In the genomic region with DNA sequence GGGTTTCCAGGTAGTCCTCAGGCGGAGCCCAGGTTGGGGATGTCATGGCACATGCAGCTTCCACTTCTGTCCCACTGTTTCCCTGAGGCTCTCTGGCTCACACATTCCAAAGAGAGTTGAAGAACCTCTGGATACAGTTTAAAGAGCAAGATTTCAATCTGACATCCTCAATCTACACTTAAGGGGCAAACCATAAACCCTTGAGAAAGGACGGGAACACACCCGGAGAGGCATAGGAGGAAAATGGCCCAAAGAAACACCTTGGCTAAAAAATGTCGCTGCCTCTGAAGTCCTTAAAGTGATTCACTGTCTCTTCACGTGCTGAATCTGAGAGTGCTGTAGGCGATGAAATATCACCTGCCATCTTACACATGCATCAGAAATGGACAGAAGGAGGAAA, we compare ENCODE assay signal across 18 cellular contexts.
DNase-seq lines count a peak whose midpoint lies in the region; ATAC-seq, FAIRE-seq and TF ChIP-seq lines count a peak whose summit lies in the region.
"Had no signal": no experiment of that assay in that cellular context is flagged by ENCODE, and none has a peak within 500 bp of the region (broad histone marks: within the 10 kb centered on the region; RNA-seq: fewer than 3 reads in every experiment).

No MANE protein-coding gene starts in this region.

- TF ChIP-seq RAD21 in GM12878 (IDR thresholded peaks at IDR 0.05; ENCODE audit: insufficient read depth, low read depth, low read length), result no peak

- no peak for TF ChIP-seq CTCF in left ventricle myocardium inferior (IDR thresholded peaks at IDR 0.05; ENCODE audit: borderline replicate concordance)
- TF ChIP-seq CTCF in GM12878 (IDR thresholded peaks at IDR 0.05 in 2 of 3, conservative IDR thresholded peaks at IDR 0.05 in 1 of 3; ENCODE audit: control insufficient read depth in 2 of 3, extremely low read depth in 1 of 3, insufficient read depth in 1 of 3, low read depth in 3 of 3, low read length in 3 of 3), result no peak
- no peak for TF ChIP-seq CTCF in psoas muscle (IDR thresholded peaks at IDR 0.05)
- no peak for TF ChIP-seq CTCF in type B pancreatic cell (conservative IDR thresholded peaks at IDR 0.05)
- no peak for TF ChIP-seq CTCF in CD8-positive, alpha-beta T cell (IDR thresholded peaks at IDR 0.05)
- no peak for TF ChIP-seq CTCF in lower leg skin (IDR thresholded peaks at IDR 0.05)

- RAD21 ChIA-PET in GM12878 (lab: Charles Lee; ENCODE audit: unreplicated experiment), result interaction anchor here (0.9 to 2.3 kb wide), 7 partner anchors 8 to 163 kb away, joined by 3 to 13 read pairs (median 4); no protein-coding TSS in a partner anchor

- H3K4me2 ChIP-seq in GM12878 (ENCODE audit: control insufficient read depth, insufficient read depth), result peak overlapping the region; percentile 98

- H3K27me3 ChIP-seq in left ventricle myocardium inferior (ENCODE audit: low read depth) (no peaks in the 10 kb centered on the region), GM12878 (replicated peaks in 1 of 2; ENCODE audit: control insufficient read depth in 2 of 2, insufficient read depth in 2 of 2, low read length in 1 of 2) (no peaks in the 10 kb centered on the region), psoas muscle (ENCODE audit: insufficient read depth in 3 of 3, low read length in 2 of 3) (no peaks in the 10 kb centered on the region)
- no peaks in the 10 kb centered on the region for H3K27me3 ChIP-seq in CD8-positive, alpha-beta T cell (ENCODE audit: insufficient read depth, low read length)

- BruUV-seq in GM12878 (replicated peaks; lab: Mats Ljungman, UMichigan), result no TSS peak

- peaks cover 4% of the 10 kb centered on the region for H3K36me3 Mint-ChIP-seq in type B pancreatic cell
- H3K36me3 Mint-ChIP-seq in CD8-positive, alpha-beta T cell, result peaks cover 10% of the 10 kb centered on the region

- CTCF ChIA-PET in GM12878 (lab: Yijun Ruan, JAX), result interaction anchor here (1.0 to 2.5 kb wide), 5 partner anchors 19 to 60 kb away, joined by 3 to 16 read pairs (median 5); no protein-coding TSS in a partner anchor
- CTCF ChIA-PET in CD8-positive, alpha-beta T cell (lab: Charles Lee), result no interaction called here

- H3K79me2 ChIP-seq in GM12878 (ENCODE audit: control insufficient read depth, insufficient read depth, low read length), result peaks cover 78% of the 10 kb centered on the region

- H3K4me1 ChIP-seq in left ventricle myocardium inferior (peaks cover 97% of the 10 kb centered on the region), GM12878 (ENCODE audit: control insufficient read depth, insufficient read depth, low read length) (peaks cover 66% of the 10 kb centered on the region), psoas muscle (peaks cover 73% of the 10 kb centered on the region)
- H3K4me1 ChIP-seq in CD8-positive, alpha-beta T cell (ENCODE audit: insufficient read depth, low read length), result peaks cover 24% of the 10 kb centered on the region

- no peak for DNase-seq in left ventricle myocardium inferior
- no peak for DNase-seq in left cardiac atrium
- no peak for DNase-seq in GM12878 (ENCODE audit: low read depth, low spot score)
- DNase-seq in psoas muscle, result no peak
- no peak for DNase-seq in type B pancreatic cell (ENCODE audit: extremely low spot score, unreplicated experiment)
- DNase-seq in CD8-positive, alpha-beta T cell, result no peak
- DNase-seq in lower leg skin (ENCODE audit: low spot score in 2 of 2), result no peak
- DNase-seq in GDM1 (lab: John Stamatoyannopoulos, UW), result no peak
- DNase-seq: 8988T; CD4-positive, alpha-beta T cell; DMS153; GF-D8; KG1; NCI-H1694 treated with DMSO at 0.1 percent for 48 hours; NCI-H510A treated with DMSO at 0.1 percent for 48 hours; NCI-H82; SHP77 had no signal

- H3K9me3 Mint-ChIP-seq in type B pancreatic cell, result no peaks in the 10 kb centered on the region
- H3K9me3 Mint-ChIP-seq in CD8-positive, alpha-beta T cell, result no peaks in the 10 kb centered on the region
- H3K9me3 Mint-ChIP-seq: CD4-positive, alpha-beta T cell had no signal

- ATAC-seq in left cardiac atrium (no peak), GM12878 (no peak), psoas muscle (no peak)
- no peak for ATAC-seq in CD8-positive, alpha-beta T cell

- no peaks in the 10 kb centered on the region for H3K9me3 ChIP-seq in left ventricle myocardium inferior (replicated peaks)
- no peaks in the 10 kb centered on the region; the same call in 2 of the 3 replicates for H3K9me3 ChIP-seq in GM12878 (replicated peaks; ENCODE audit: control insufficient read depth, insufficient read depth, low read length)
- H3K9me3 ChIP-seq in psoas muscle, result no peaks in the 10 kb centered on the region
- no peaks in the 10 kb centered on the region for H3K9me3 ChIP-seq in CD8-positive, alpha-beta T cell (ENCODE audit: low read length)

- no peak overlapping the region for H3K4me3 ChIP-seq in left ventricle myocardium inferior
- H3K4me3 ChIP-seq in GM12878, result peak overlapping the region; percentile 13; the same call in 1 of the 2 replicates
- no peak overlapping the region for H3K4me3 ChIP-seq in psoas muscle
- no peak overlapping the region for H3K4me3 ChIP-seq in CD8-positive, alpha-beta T cell (ENCODE audit: low read depth, low read length)
- H3K4me3 ChIP-seq in lower leg skin (ENCODE audit: low read depth, poor library complexity, severe bottlenecking), result no peak overlapping the region

- H3K4me3 Mint-ChIP-seq in type B pancreatic cell, result no peak overlapping the region
- H3K4me3 Mint-ChIP-seq in CD8-positive, alpha-beta T cell, result no peak overlapping the region
- H3K4me3 Mint-ChIP-seq: CD4-positive, alpha-beta T cell had no signal

- no peaks in the 10 kb centered on the region for H3K36me3 ChIP-seq in left ventricle myocardium inferior
- H3K36me3 ChIP-seq in GM12878 (ENCODE audit: control insufficient read depth in 2 of 2, insufficient read depth in 2 of 2, low read length in 1 of 2), result 0 out of 4 replicates have a peak, but pooled peaks cover 0 to 5% of the 10 kb centered on the region in 2 experiments
- no peaks in the 10 kb centered on the region for H3K36me3 ChIP-seq in psoas muscle (ENCODE audit: insufficient read depth in 1 of 2, low read depth in 1 of 2)
- H3K36me3 ChIP-seq in CD8-positive, alpha-beta T cell (ENCODE audit: insufficient read depth, low read length), result no peaks in the 10 kb centered on the region

- H2AFZ ChIP-seq in GM12878 (ENCODE audit: control insufficient read depth, low read depth, low read length), result no peak overlapping the region

- peak overlapping the region; percentile 95 for H3K27ac ChIP-seq in left ventricle myocardium inferior (replicated peaks)
- peak overlapping the region; percentile 99 for H3K27ac ChIP-seq in GM12878 (ENCODE audit: control insufficient read depth, insufficient read depth)
- peak overlapping the region; percentile 8 for H3K27ac ChIP-seq in psoas muscle
- no peak overlapping the region for H3K27ac ChIP-seq in CD8-positive, alpha-beta T cell (ENCODE audit: low read depth, low read length)

- peak overlapping the region; percentile 75; the same call in 1 of the 2 replicates for H3K9ac ChIP-seq in GM12878 (ENCODE audit: control insufficient read depth, insufficient read depth, low read length)

- H4K20me1 ChIP-seq in GM12878 (ENCODE audit: control insufficient read depth, insufficient read depth), result no peaks in the 10 kb centered on the region

- POLR2A ChIA-PET in GM12878 (lab: Charles Lee), result interaction anchor here (0.9 to 3.9 kb wide), 3 partner anchors 8 to 38 kb away, joined by 7 to 15 read pairs (median 10); no protein-coding TSS in a partner anchor
- POLR2A ChIA-PET in CD8-positive, alpha-beta T cell (lab: Charles Lee), result no interaction called here

- 76% methylated on average over 6 of the region's 6 CpGs for WGBS in GM12878 (ENCODE audit: insufficient coverage, insufficient replicate concordance, low lambda C conversion rate, missing lambda C conversion rate)
- WGBS in psoas muscle, 3 donors, result 82 to 97% (median 91%) methylated on average over 6 of the region's 6 CpGs
- WGBS in lower leg skin, 2 donors, result 72 to 92% methylated on average over 6 of the region's 6 CpGs

- intact Hi-C loops in left ventricle myocardium inferior (cut with micrococcal nuclease) (no loop called here), left cardiac atrium (cut with DNase I) (no loop called here), GM12878 (cut with micrococcal nuclease; ENCODE audit: unreplicated experiment) (no loop called here), psoas muscle (cut with DNase I) (no loop called here), lower leg skin (cut with DNase I; ENCODE audit: low total_unique reads) (no loop called here)
- intact Hi-C loops in CD8-positive, alpha-beta T cell (cut with DNase I, micrococcal nuclease), result no loop called here

- no peak for FAIRE-seq in GM12878 (lab: Jason Lieb, UNC)
- FAIRE-seq: H1 had no signal

- SMC1A ChIA-PET in GM12878 (lab: Charles Lee; ENCODE audit: uncharacterized antibody, unreplicated experiment), result interaction anchor here (1.0 to 3.2 kb wide), 11 partner anchors 9 to 60 kb away, joined by 3 to 18 read pairs (median 8); no protein-coding TSS in a partner anchor

- no peak for TF ChIP-seq EP300 in GM12878 (IDR thresholded peaks at IDR 0.05; ENCODE audit: borderline replicate concordance in 1 of 2, control insufficient read depth in 1 of 2, low read depth in 2 of 2, low read length in 2 of 2)

- H3K4me1 Mint-ChIP-seq in type B pancreatic cell (ENCODE audit: unreplicated experiment), result peaks cover 49% of the 10 kb centered on the region
- H3K4me1 Mint-ChIP-seq in CD8-positive, alpha-beta T cell (ENCODE audit: low read depth), result peaks cover 60% of the 10 kb centered on the region

- no peaks in the 10 kb centered on the region for H3K27me3 Mint-ChIP-seq in type B pancreatic cell
- H3K27me3 Mint-ChIP-seq in CD8-positive, alpha-beta T cell (ENCODE audit: low read depth), result no peaks in the 10 kb centered on the region
- H3K27me3 Mint-ChIP-seq: CD4-positive, alpha-beta T cell had no signal

- H3K27ac Mint-ChIP-seq in type B pancreatic cell, result peak overlapping the region; percentile 29
- no peak overlapping the region for H3K27ac Mint-ChIP-seq in CD8-positive, alpha-beta T cell
- H3K27ac Mint-ChIP-seq: CD4-positive, alpha-beta T cell had no signal

- TF ChIP-seq POLR2A in GM12878 (IDR thresholded peaks at IDR 0.05; ENCODE audit: low read depth, low read length), result no peak
- TF ChIP-seq POLR2A in lower leg skin (IDR thresholded peaks at IDR 0.05), result no peak

- in situ Hi-C loops in GM12878 (cut with MboI), result loop anchor here (10.0 kb wide), 1 partner anchor 1107 kb away; no protein-coding TSS in a partner anchor

TF ChIP-seq in GM12878, 131 proteins besides CTCF, POLR2A, EP300 and RAD21 (continues in another document):
- TF ChIP-seq, protein P1, sequence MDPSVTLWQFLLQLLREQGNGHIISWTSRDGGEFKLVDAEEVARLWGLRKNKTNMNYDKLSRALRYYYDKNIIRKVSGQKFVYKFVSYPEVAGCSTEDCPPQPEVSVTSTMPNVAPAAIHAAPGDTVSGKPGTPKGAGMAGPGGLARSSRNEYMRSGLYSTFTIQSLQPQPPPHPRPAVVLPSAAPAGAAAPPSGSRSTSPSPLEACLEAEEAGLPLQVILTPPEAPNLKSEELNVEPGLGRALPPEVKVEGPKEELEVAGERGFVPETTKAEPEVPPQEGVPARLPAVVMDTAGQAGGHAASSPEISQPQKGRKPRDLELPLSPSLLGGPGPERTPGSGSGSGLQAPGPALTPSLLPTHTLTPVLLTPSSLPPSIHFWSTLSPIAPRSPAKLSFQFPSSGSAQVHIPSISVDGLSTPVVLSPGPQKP (IDR thresholded peaks at IDR 0.05; ENCODE audit: low read depth, low read length), result no peak
- TF ChIP-seq GABPA (IDR thresholded peaks at IDR 0.05; ENCODE audit: low read depth), result no peak
- TF ChIP-seq NFYA (IDR thresholded peaks at IDR 0.05; ENCODE audit: borderline replicate concordance, low read depth, low read length), result no peak
